ENCODE assay signal across 8 cellular contexts in the genomic region with DNA sequence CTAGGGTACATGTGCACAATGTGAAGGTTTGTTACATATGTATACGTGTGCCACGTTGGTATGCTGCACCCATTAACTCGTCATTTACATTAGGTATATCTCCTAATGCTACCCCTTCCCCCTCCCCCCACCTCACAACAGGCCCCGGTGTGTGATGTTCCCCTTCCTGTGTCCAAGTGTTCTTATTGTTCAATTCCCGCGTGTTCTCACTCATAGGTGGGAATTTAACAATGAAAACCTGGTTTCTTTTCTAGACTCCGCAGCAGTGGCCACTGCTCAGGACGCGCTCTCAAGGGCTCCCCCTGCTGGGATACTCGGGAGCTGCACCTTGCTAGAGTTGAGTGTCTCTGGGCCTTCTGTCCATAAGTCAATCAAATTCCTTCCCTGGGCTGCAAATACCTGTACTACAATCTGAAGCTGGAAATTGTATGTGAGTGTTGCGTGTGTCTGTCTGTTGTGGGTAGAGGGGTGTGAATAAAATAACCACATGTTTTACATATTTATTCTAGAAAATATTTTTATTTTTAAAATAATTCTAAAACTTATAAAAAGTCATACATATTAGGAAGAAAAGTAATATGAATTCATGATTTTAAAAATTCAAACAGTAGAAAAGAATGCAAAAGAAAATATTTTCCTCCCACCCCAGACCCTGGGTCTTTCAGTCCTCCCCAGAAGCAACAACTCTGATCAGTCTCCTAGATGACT. TPM values are rescaled to one million over a fixed set of nuclear protein-coding genes. Genes with fewer than 3 reads are reported as not detected.
DNase-seq lines count a peak whose midpoint lies in the region; ATAC-seq, FAIRE-seq and TF ChIP-seq lines count a peak whose summit lies in the region.

No MANE protein-coding gene starts in this region.

- no TSS peak for BruUV-seq in endothelial cell of umbilical vein (replicated peaks; lab: Mats Ljungman, UMichigan)

- H3K4me2 ChIP-seq in endothelial cell of umbilical vein (ENCODE audit: insufficient read depth, low read length), result peak overlapping the region; percentile 49

- DNase-seq in ELF-1 (ENCODE audit: low read depth, low spot score), result peak; percentile 93
- peak in 72 of 76 experiments; percentile 12 to 91 (median 76) for DNase-seq in HUDEP-2 (lab: John Stamatoyannopoulos, UW; ENCODE audit: unreplicated experiment in 76 of 76)
- peak; percentile 46 for DNase-seq in NOMO-1 treated with dmso at 0.1 percent for 144 hours (lab: John Stamatoyannopoulos, UW; ENCODE audit: unreplicated experiment)
- peak; percentile 49 for DNase-seq in activated CD8-positive, alpha-beta memory T cell treated with anti-CD3 and anti-CD28 coated beads, Interleukin-2, amount 50 U/mL, for 1 hour (ENCODE audit: extremely low read depth)
- peak; percentile 90 for DNase-seq in endothelial cell of umbilical vein (ENCODE audit: low read depth, low spot score)
- peak; percentile 86 for DNase-seq in stimulated activated CD8-positive, alpha-beta memory T cell treated with anti-CD3 and anti-CD28 coated beads, Interleukin-4, amount 100 ng/mL, for 24 hours (ENCODE audit: low read depth)

- peak overlapping the region; percentile 60 for H2AFZ ChIP-seq in endothelial cell of umbilical vein (ENCODE audit: low read depth, low read length)

- no peak for TF ChIP-seq POLR2A in endothelial cell of umbilical vein (IDR thresholded peaks at IDR 0.05; ENCODE audit: low read depth, low read length)

- H4K20me1 ChIP-seq in endothelial cell of umbilical vein (replicated peaks; ENCODE audit: control insufficient read depth, extremely low read depth, insufficient read depth, low read length), result no peaks in the 10 kb centered on the region

- CTCF ChIA-PET in endothelial cell of umbilical vein (lab: Charles Lee), result interaction anchor here (0.6 to 3.0 kb wide), 32 partner anchors 8 to 540 kb away, joined by 3 to 61 read pairs (median 5); partner anchors contain the start of genes CEP250, EIF6, GDF5 and MMP24OS

- dilution Hi-C loops in endothelial cell of umbilical vein (cut with MboI; ENCODE audit: extremely low pct_ligation_motif_present, low sequenced_read_pairs), result no loop called here

- TF ChIP-seq CTCF in endothelial cell of umbilical vein (IDR thresholded peaks at IDR 0.05; ENCODE audit: extremely low read depth in 1 of 2, insufficient read depth in 1 of 2, low read depth in 1 of 2, low read length in 2 of 2), result peak; percentile 87 to 94

- no peaks in the 10 kb centered on the region for H3K79me2 ChIP-seq in endothelial cell of umbilical vein (ENCODE audit: control insufficient read depth, insufficient read depth, low read length)

- H3K36me3 ChIP-seq in endothelial cell of umbilical vein (ENCODE audit: control insufficient read depth in 2 of 2, extremely low read depth in 1 of 2, insufficient read depth in 2 of 2, low read length in 2 of 2), result no peaks in the 10 kb centered on the region
- no peaks in the 10 kb centered on the region for H3K36me3 ChIP-seq in mucosa of rectum (ENCODE audit: control insufficient read depth in 2 of 2, insufficient read depth in 2 of 2, low read length in 2 of 2)

- ATAC-seq in HG02678 (IDR thresholded peaks at IDR 0.05; ENCODE audit: unreplicated experiment), result no peak

- peak overlapping the region; percentile 21 to 42 (median 22) for H3K4me3 ChIP-seq in endothelial cell of umbilical vein (replicated peaks in 1 of 3; ENCODE audit: insufficient read depth in 1 of 3, low read depth in 1 of 3, low read length in 3 of 3)
- peak overlapping the region; percentile 48 to 56 for H3K4me3 ChIP-seq in mucosa of rectum (ENCODE audit: low read length in 2 of 2)

- POLR2A ChIA-PET in endothelial cell of umbilical vein (lab: Charles Lee), result interaction anchor here (1.1 to 1.5 kb wide), 2 partner anchors 8 to 169 kb away, joined by 3 to 4 read pairs; partner anchors contain the start of genes CEP250 and MMP24OS

- H3K27ac ChIP-seq in endothelial cell of umbilical vein (ENCODE audit: insufficient read depth, low read depth, low read length), result no peak overlapping the region
- no peak overlapping the region for H3K27ac ChIP-seq in mucosa of rectum (ENCODE audit: low read depth in 2 of 2, low read length in 2 of 2)

- H3K27me3 ChIP-seq in endothelial cell of umbilical vein (ENCODE audit: control insufficient read depth in 2 of 2, insufficient read depth in 2 of 2, low read length in 2 of 2) (no peaks in the 10 kb centered on the region), mucosa of rectum (ENCODE audit: control insufficient read depth in 2 of 2, insufficient read depth in 2 of 2, low read length in 2 of 2) (no peaks in the 10 kb centered on the region)

- H3K9me1 ChIP-seq in endothelial cell of umbilical vein (replicated peaks; ENCODE audit: control insufficient read depth, extremely low read depth, insufficient read depth, low read length), result no peaks in the 10 kb centered on the region

- H3K4me1 ChIP-seq in endothelial cell of umbilical vein (ENCODE audit: control insufficient read depth, extremely low read depth, insufficient read depth, low read length) (peaks cover 3% of the 10 kb centered on the region), mucosa of rectum (ENCODE audit: control insufficient read depth in 2 of 2, insufficient read depth in 2 of 2, low read length in 2 of 2) (no peaks in the 10 kb centered on the region)

- H3K9me3 ChIP-seq in endothelial cell of umbilical vein (replicated peaks; ENCODE audit: control insufficient read depth, insufficient read depth, low read length), result no peaks in the 10 kb centered on the region
- no peaks in the 10 kb centered on the region for H3K9me3 ChIP-seq in mucosa of rectum (ENCODE audit: control insufficient read depth in 2 of 2, low read length in 2 of 2)

- intact Hi-C loops in endothelial cell of umbilical vein (cut with micrococcal nuclease), result loop anchor here (1.0 to 5.0 kb wide), 2 partner anchors 35 to 143 kb away; partner anchors contain the start of gene UQCC1

- peak overlapping the region; percentile 37 for H3K9ac ChIP-seq in endothelial cell of umbilical vein (replicated peaks; ENCODE audit: extremely low read depth, insufficient read depth, low read length)
- peak overlapping the region in 1 of 2 donors; percentile 33 for H3K9ac ChIP-seq in mucosa of rectum (ENCODE audit: low read depth in 1 of 2, low read length in 2 of 2)

- peak; percentile 93 for FAIRE-seq in endothelial cell of umbilical vein (lab: Jason Lieb, UNC)

TF ChIP-seq in endothelial cell of umbilical vein, 7 proteins besides CTCF, POLR2A, EP300 and RAD21:
- TF ChIP-seq MAX (IDR thresholded peaks at IDR 0.05; ENCODE audit: insufficient read depth, insufficient read length), result no peak
- no peak for TF ChIP-seq GATA2 (IDR thresholded peaks at IDR 0.05; ENCODE audit: insufficient read depth, insufficient read length, low read depth, low read length)
- no peak for TF ChIP-seq JUN (IDR thresholded peaks at IDR 0.05; ENCODE audit: borderline replicate concordance, insufficient read depth, insufficient read length, low read depth)
- no peak for TF ChIP-seq POLR2AphosphoS5 (IDR thresholded peaks at IDR 0.05; ENCODE audit: insufficient read depth, low read depth, low read length)
- no peak for TF ChIP-seq MYC (IDR thresholded peaks at IDR 0.05; ENCODE audit: low read depth, low read length)
- no peak for TF ChIP-seq EZH2 (IDR thresholded peaks at IDR 0.05; ENCODE audit: borderline replicate concordance, low read depth, low read length, severe bottlenecking)
- TF ChIP-seq FOS (IDR thresholded peaks at IDR 0.05; ENCODE audit: borderline replicate concordance, insufficient read depth, low read length), result no peak

RNA-seq across cellular contexts. Expression of gene CEP250, which starts 8.2 kb away (rescaled TPM):
- 42.0 and 58.9 TPM in 2 replicates for total RNA-seq in endothelial cell of umbilical vein
- 3.2 and 5.3 TPM in 2 replicates for polyA plus RNA-seq in endothelial cell of umbilical vein
- 10.9 and 11.7 TPM in 2 replicates for polyA plus RNA-seq in endothelial cell of umbilical vein (2011; cell fraction: cytosol; rRNA removed)
- 36.9 and 43.3 TPM in 2 replicates for polyA plus RNA-seq in endothelial cell of umbilical vein (2011; cell fraction: nucleus; rRNA removed)
- 23.7 and 31.8 TPM in 2 replicates for polyA plus RNA-seq in endothelial cell of umbilical vein (2012)
- polyA minus RNA-seq in endothelial cell of umbilical vein, result 18.7 and 21.7 TPM in 2 replicates
- 13.5 TPM for polyA minus RNA-seq in endothelial cell of umbilical vein (2011; cell fraction: cytosol; rRNA and poly(A)+ RNA removed)
- polyA minus RNA-seq in endothelial cell of umbilical vein (2011; cell fraction: nucleus; rRNA and poly(A)+ RNA removed), result 19.2 and 19.6 TPM in 2 replicates

RNA-seq across cellular contexts. Expression of gene GDF5, which starts 9.2 kb away (rescaled TPM):
- 0.18 TPM in 1 of 2 replicates, not detected in the other for total RNA-seq in endothelial cell of umbilical vein
- 0.14 and 0.21 TPM in 2 replicates for polyA plus RNA-seq in endothelial cell of umbilical vein
- 0.10 and 0.13 TPM in 2 replicates for polyA plus RNA-seq in endothelial cell of umbilical vein (2011; cell fraction: cytosol; rRNA removed)
- polyA plus RNA-seq in endothelial cell of umbilical vein (2011; cell fraction: nucleus; rRNA removed), result 0.10 TPM in 1 of 2 replicates, not detected in the other
- 0.09 TPM in 1 of 2 replicates, not detected in the other for polyA plus RNA-seq in endothelial cell of umbilical vein (2012)
- 0.13 and 0.92 TPM in 2 replicates for polyA minus RNA-seq in endothelial cell of umbilical vein
- not detected for polyA minus RNA-seq in endothelial cell of umbilical vein (2011; cell fraction: cytosol; rRNA and poly(A)+ RNA removed)
- not detected in 2 replicates for polyA minus RNA-seq in endothelial cell of umbilical vein (2011; cell fraction: nucleus; rRNA and poly(A)+ RNA removed)

RNA-seq across cellular contexts. Expression of gene UQCC1, which starts 35.5 kb away (rescaled TPM):
- total RNA-seq in endothelial cell of umbilical vein, result 31.5 and 48.4 TPM in 2 replicates
- 20.0 and 21.6 TPM in 2 replicates for polyA plus RNA-seq in endothelial cell of umbilical vein
- polyA plus RNA-seq in endothelial cell of umbilical vein (2011; cell fraction: cytosol; rRNA removed), result 18.4 and 20.4 TPM in 2 replicates
- polyA plus RNA-seq in endothelial cell of umbilical vein (2011; cell fraction: nucleus; rRNA removed), result 76.3 and 86.5 TPM in 2 replicates
- polyA plus RNA-seq in endothelial cell of umbilical vein (2012), result 24.9 and 33.9 TPM in 2 replicates
- polyA minus RNA-seq in endothelial cell of umbilical vein, result 42.0 and 57.5 TPM in 2 replicates
- 10.2 TPM for polyA minus RNA-seq in endothelial cell of umbilical vein (2011; cell fraction: cytosol; rRNA and poly(A)+ RNA removed)
- polyA minus RNA-seq in endothelial cell of umbilical vein (2011; cell fraction: nucleus; rRNA and poly(A)+ RNA removed), result 45.4 and 58.9 TPM in 2 replicates
